In the genomic region with DNA sequence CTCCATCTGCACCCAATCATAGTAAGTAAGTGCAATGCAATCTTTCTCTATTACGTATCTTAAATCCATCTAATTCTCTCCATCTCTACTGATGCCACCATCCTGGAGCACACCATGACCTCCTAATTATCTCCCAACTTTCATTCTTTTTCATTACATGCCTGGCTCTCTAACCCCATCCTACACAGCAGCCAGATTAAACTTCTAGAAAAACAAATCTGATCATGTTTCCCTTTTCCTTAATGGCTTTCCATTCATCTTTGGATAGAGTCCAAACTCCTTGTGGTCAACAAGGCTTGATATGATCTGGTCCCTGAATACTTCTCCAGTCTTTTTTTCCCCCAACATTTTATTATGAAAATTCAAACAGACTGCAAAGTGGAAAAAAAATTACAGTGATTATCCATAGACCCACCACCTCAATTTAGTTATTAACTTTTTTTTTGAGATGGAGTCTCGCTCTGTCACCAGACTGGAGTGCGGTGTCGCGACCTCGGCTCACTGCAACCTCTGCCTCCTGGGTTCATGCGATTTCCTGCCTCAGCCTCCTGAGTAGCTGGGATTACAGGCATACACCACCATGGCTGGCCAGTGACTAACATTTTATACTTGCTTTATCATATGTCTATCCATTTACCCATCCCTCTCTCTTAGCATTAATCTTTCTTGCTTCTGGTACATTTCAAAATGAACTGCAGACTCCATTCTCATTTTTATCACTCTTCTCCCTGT, we compare ENCODE assay signal across 18 cellular contexts. TPM values are rescaled to one million over a fixed set of nuclear protein-coding genes. Genes with fewer than 3 reads are reported as not detected.
"Had no signal": no experiment of that assay in that cellular context is flagged by ENCODE, and none has a peak within 500 bp of the region (broad histone marks: within the 10 kb centered on the region; RNA-seq: fewer than 3 reads in every experiment).

No MANE protein-coding gene starts in this region.

- H3K36me3 ChIP-seq: gastroesophageal sphincter, sigmoid colon, thyroid gland had no signal

- H3K27me3 ChIP-seq: dorsolateral prefrontal cortex, thyroid gland had no signal

- H3K4me3 ChIP-seq: gastroesophageal sphincter, sigmoid colon, thyroid gland had no signal

- H3K4me1 ChIP-seq: parathyroid adenoma had no signal

- H3K9ac ChIP-seq: parathyroid adenoma had no signal

- H3K27ac ChIP-seq: gastroesophageal sphincter, parathyroid adenoma, sigmoid colon, thyroid gland had no signal

- H3K4me3 Mint-ChIP-seq: activated CD4-positive, alpha-beta T cell treated with anti-CD3 and anti-CD28 coated beads, Interleukin-2, amount 10 ng/mL, durations not matched to agents 24 days and 14 days; activated naive CD8-positive, alpha-beta T cell treated with anti-CD3 and anti-CD28 coated beads, Interleukin-2, amount 10 ng/mL, durations not matched to agents 7 days and 5 days; activated T-cell treated with anti-CD3 and anti-CD28 coated beads, Interleukin-2, amount 50 U/mL, for 72 hours; naive thymus-derived CD4-positive, alpha-beta T cell; stimulated activated naive B cell treated with anti-CD40 and anti-IgM and Interleukin-4, amounts not matched to agents 10 μg/mL and 1 μg/mL and 100 μg/mL, for 72 hours had no signal

- H3K36me3 Mint-ChIP-seq: activated naive CD8-positive, alpha-beta T cell treated with anti-CD3 and anti-CD28 coated beads, Interleukin-2, amount 10 ng/mL, durations not matched to agents 7 days and 5 days; naive thymus-derived CD4-positive, alpha-beta T cell; stimulated activated naive B cell treated with anti-CD40 and anti-IgM and Interleukin-4, amounts not matched to agents 10 μg/mL and 1 μg/mL and 100 μg/mL, for 72 hours had no signal

- DNase-seq: activated CD4-positive, alpha-beta T cell treated with anti-CD3 and anti-CD28 coated beads, Interleukin-2, amount 10 ng/mL, durations not matched to agents 24 days and 14 days; activated CD4-positive, CD25-positive, alpha-beta regulatory T cell; activated CD8-positive, alpha-beta memory T cell treated with anti-CD3 and anti-CD28 coated beads, Interleukin-2, amount 50 U/mL, for 48 hours; activated gamma-delta T cell; activated naive CD8-positive, alpha-beta T cell treated with anti-CD3 and anti-CD28 coated beads, Interleukin-2, amount 10 ng/mL, durations not matched to agents 7 days and 5 days; activated T-cell treated with anti-CD3 and anti-CD28 coated beads, Interleukin-2, amount 50 U/mL, for 72 hours; aorta; dorsolateral prefrontal cortex; erythroblast; islet precursor cell; mammary epithelial cell; naive thymus-derived CD4-positive, alpha-beta T cell; sigmoid colon; stimulated activated CD4-positive, alpha-beta T cell treated with anti-CD3 and anti-CD28 coated beads, Interleukin-2, amount 100 ng/mL, for 48 hours; stimulated activated naive B cell treated with anti-CD40 and anti-IgM and Interleukin-4, amounts not matched to agents 10 μg/mL and 1 μg/mL and 100 μg/mL, for 72 hours; thyroid gland had no signal

- H3K9me3 Mint-ChIP-seq: activated CD4-positive, alpha-beta T cell treated with anti-CD3 and anti-CD28 coated beads, Interleukin-2, amount 10 ng/mL, durations not matched to agents 24 days and 14 days; activated naive CD8-positive, alpha-beta T cell treated with anti-CD3 and anti-CD28 coated beads, Interleukin-2, amount 10 ng/mL, durations not matched to agents 7 days and 5 days; activated T-cell treated with anti-CD3 and anti-CD28 coated beads, Interleukin-2, amount 50 U/mL, for 72 hours; stimulated activated naive B cell treated with anti-CD40 and anti-IgM and Interleukin-4, amounts not matched to agents 10 μg/mL and 1 μg/mL and 100 μg/mL, for 72 hours had no signal

- H3K9me3 ChIP-seq: gastroesophageal sphincter, sigmoid colon, thyroid gland had no signal

- H3K27ac Mint-ChIP-seq: activated CD4-positive, alpha-beta T cell treated with anti-CD3 and anti-CD28 coated beads, Interleukin-2, amount 10 ng/mL, durations not matched to agents 24 days and 14 days; activated naive CD8-positive, alpha-beta T cell treated with anti-CD3 and anti-CD28 coated beads, Interleukin-2, amount 10 ng/mL, durations not matched to agents 7 days and 5 days; activated T-cell treated with anti-CD3 and anti-CD28 coated beads, Interleukin-2, amount 50 U/mL, for 72 hours; naive thymus-derived CD4-positive, alpha-beta T cell; stimulated activated naive B cell treated with anti-CD40 and anti-IgM and Interleukin-4, amounts not matched to agents 10 μg/mL and 1 μg/mL and 100 μg/mL, for 72 hours had no signal

- H2AFZ ChIP-seq: parathyroid adenoma had no signal

- ATAC-seq: activated T-cell treated with anti-CD3 and anti-CD28 coated beads, Interleukin-2, amount 50 U/mL, for 72 hours; gastroesophageal sphincter; naive thymus-derived CD4-positive, alpha-beta T cell; stimulated activated naive B cell treated with anti-CD40 and anti-IgM and Interleukin-4, amounts not matched to agents 10 μg/mL and 1 μg/mL and 100 μg/mL, for 72 hours had no signal

RNA-seq across cellular contexts. Expression of gene PPP2R2B, which starts 5.2 kb away (rescaled TPM):
- total RNA-seq: activated CD4-positive, alpha-beta T cell treated with anti-CD3 and anti-CD28 coated beads, Interleukin-2, amount 10 ng/mL, durations not matched to agents 24 days and 14 days had no signal
